Comparison of ENCODE assay signal across 25 cellular contexts in the genomic region with DNA sequence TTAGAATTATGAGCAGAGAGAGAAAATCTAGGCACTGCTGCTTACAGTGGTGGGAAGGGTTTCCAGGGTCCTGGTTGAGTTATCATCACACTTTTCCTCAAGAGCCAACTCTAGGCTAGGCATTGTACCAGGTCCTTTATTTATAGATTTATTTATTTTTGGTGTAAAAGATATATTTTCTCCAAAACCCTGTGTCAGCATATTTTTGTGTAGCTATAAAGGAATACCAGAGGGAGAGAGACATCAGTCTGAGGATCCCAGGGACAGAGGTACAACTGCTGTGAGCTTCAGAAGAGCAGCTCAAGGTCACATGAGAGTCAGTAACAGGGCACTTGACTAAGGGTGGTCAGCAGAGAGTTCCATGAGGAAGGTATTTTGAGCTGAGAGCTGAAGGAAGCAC.
DNase-seq lines count a peak whose midpoint lies in the region; ATAC-seq, FAIRE-seq and TF ChIP-seq lines count a peak whose summit lies in the region.
"Had no signal": no experiment of that assay in that cellular context is flagged by ENCODE, and none has a peak within 500 bp of the region (broad histone marks: within the 10 kb centered on the region; RNA-seq: fewer than 3 reads in every experiment).

No MANE protein-coding gene starts in this region.

- BruUV-seq in HepG2 (replicated peaks; lab: Mats Ljungman, UMichigan) (no TSS peak), IMR-90 (replicated peaks; lab: Mats Ljungman, UMichigan) (no TSS peak)

- H2BK20ac ChIP-seq in IMR-90 (ENCODE audit: low read depth, low read length) (no peak overlapping the region), H1 (ENCODE audit: low read length) (no peak overlapping the region)

- no peak overlapping the region for H3K4ac ChIP-seq in IMR-90 (ENCODE audit: low read depth, low read length)
- H3K4ac ChIP-seq in H1 (replicated peaks; ENCODE audit: insufficient read length, low read depth, low read length): no peak overlapping the region

- H4K8ac ChIP-seq in IMR-90 (ENCODE audit: low read depth in 2 of 2, low read length in 2 of 2) (no peak overlapping the region), H1 (ENCODE audit: extremely low read depth, insufficient read depth, low read length) (no peak overlapping the region)

- H3K27me3 ChIP-seq in HepG2 (ENCODE audit: control insufficient read depth in 1 of 2, insufficient read depth in 2 of 2, low read length in 2 of 2) (peaks cover 2 to 3% of the 10 kb centered on the region in 2 experiments; a peak in 3 of 5 replicates), right lobe of liver (no peaks in the 10 kb centered on the region), IMR-90 (ENCODE audit: control insufficient read depth, insufficient read depth, low read length) (no peaks in the 10 kb centered on the region), H1 (replicated peaks in 1 of 4; ENCODE audit: control insufficient read depth in 3 of 4, extremely low read depth in 1 of 4, insufficient read depth in 3 of 4, low read length in 3 of 4) (no peaks in the 10 kb centered on the region)
- H3K27me3 ChIP-seq: BE2C, BLaER1 had no signal

- no peaks in the 10 kb centered on the region for H3K9me1 ChIP-seq in IMR-90 (ENCODE audit: insufficient read depth, low read length)

- H2BK15ac ChIP-seq in IMR-90 (ENCODE audit: low read depth, low read length): no peak overlapping the region
- H2BK15ac ChIP-seq in H1 (ENCODE audit: low read length): no peak overlapping the region

- TF ChIP-seq RAD21 in HepG2 (CRISPR knock-in tag; IDR thresholded peaks at IDR 0.05) (no peak), IMR-90 (IDR thresholded peaks at IDR 0.05; ENCODE audit: low read length) (no peak), H1 (IDR thresholded peaks at IDR 0.05 in 1 of 2, conservative IDR thresholded peaks at IDR 0.05 in 1 of 2; ENCODE audit: low read depth in 2 of 2, low read length in 2 of 2) (no peak)

- TF ChIP-seq CTCF in HepG2 (CRISPR knock-in tag; IDR thresholded peaks at IDR 0.05) (no peak), right lobe of liver (IDR thresholded peaks at IDR 0.05) (no peak), IMR-90 (conservative IDR thresholded peaks at IDR 0.05; ENCODE audit: low read depth, low read length) (no peak), H1 (IDR thresholded peaks at IDR 0.05; ENCODE audit: control extremely low read depth in 1 of 3, insufficient read depth in 1 of 3, low read depth in 1 of 3, low read length in 3 of 3) (no peak)

- H4K20me1 ChIP-seq in HepG2 (ENCODE audit: insufficient read depth, low read length): no peaks in the 10 kb centered on the region
- no peaks in the 10 kb centered on the region for H4K20me1 ChIP-seq in IMR-90 (ENCODE audit: insufficient read depth, low read length)
- no peaks in the 10 kb centered on the region for H4K20me1 ChIP-seq in H1 (replicated peaks in 1 of 2; ENCODE audit: control insufficient read depth in 1 of 2, insufficient read depth in 2 of 2, low read length in 2 of 2)
- H4K20me1 ChIP-seq: BLaER1 had no signal

- H2AK5ac ChIP-seq in IMR-90 (ENCODE audit: low read depth, low read length) (no peak overlapping the region), H1 (ENCODE audit: low read depth, low read length) (no peak overlapping the region)

- H3K36me3 ChIP-seq in HepG2 (replicated peaks in 1 of 2; ENCODE audit: control insufficient read depth in 1 of 2, insufficient read depth in 2 of 2, low read length in 2 of 2) (no peaks in the 10 kb centered on the region), right lobe of liver (no peaks in the 10 kb centered on the region), IMR-90 (ENCODE audit: control insufficient read depth, insufficient read depth, low read length) (no peaks in the 10 kb centered on the region), H1 (ENCODE audit: control insufficient read depth in 2 of 4, insufficient read depth in 4 of 4, low read length in 3 of 4) (no peaks in the 10 kb centered on the region)
- H3K36me3 ChIP-seq: BE2C, BLaER1 had no signal

- no peak overlapping the region for H2BK12ac ChIP-seq in H1 (ENCODE audit: low read depth, low read length)

- TF ChIP-seq EP300 in HepG2 (IDR thresholded peaks at IDR 0.05; ENCODE audit: low read depth in 2 of 2, low read length in 2 of 2): no peak
- TF ChIP-seq EP300 in HepG2 (CRISPR knock-in tag; IDR thresholded peaks at IDR 0.05; ENCODE audit: borderline replicate concordance): no peak
- TF ChIP-seq EP300 in H1 (IDR thresholded peaks at IDR 0.05; ENCODE audit: borderline replicate concordance in 1 of 2, low read depth in 2 of 2, low read length in 2 of 2): no peak

- H3K4me2 ChIP-seq in HepG2 (ENCODE audit: low read depth, low read length) (no peak overlapping the region), IMR-90 (ENCODE audit: low read depth, low read length) (no peak overlapping the region), H1 (ENCODE audit: insufficient read depth in 1 of 2, low read depth in 2 of 2, low read length in 2 of 2) (no peak overlapping the region)
- H3K4me2 ChIP-seq: BLaER1 had no signal

- H3K27ac ChIP-seq in HepG2 (ENCODE audit: extremely low read length, insufficient read depth, low read length): no peak overlapping the region
- H3K27ac ChIP-seq in right lobe of liver: no peak overlapping the region
- no peak overlapping the region for H3K27ac ChIP-seq in IMR-90 (ENCODE audit: insufficient read depth, low read length)
- no peak overlapping the region for H3K27ac ChIP-seq in H1 (ENCODE audit: low read depth, low read length)
- H3K27ac ChIP-seq: 22Rv1, BLaER1 had no signal

- H3K18ac ChIP-seq in IMR-90 (ENCODE audit: low read depth, low read length) (no peak overlapping the region), H1 (ENCODE audit: extremely low read depth, low read length) (no peak overlapping the region)

- TF ChIP-seq POLR2A in HepG2 (IDR thresholded peaks at IDR 0.05; ENCODE audit: insufficient read depth in 1 of 2, low read depth in 2 of 2, low read length in 2 of 2) (no peak), right lobe of liver (IDR thresholded peaks at IDR 0.05) (no peak), IMR-90 (IDR thresholded peaks at IDR 0.05; ENCODE audit: low read depth, low read length) (no peak), H1 (IDR thresholded peaks at IDR 0.05; ENCODE audit: control extremely low read depth in 1 of 2, low read depth in 2 of 2, low read length in 2 of 2) (no peak)

- no peak overlapping the region for H2BK120ac ChIP-seq in IMR-90 (ENCODE audit: low read depth, low read length)
- no peak overlapping the region for H2BK120ac ChIP-seq in H1 (replicated peaks; ENCODE audit: low read depth, low read length)

- H4K5ac ChIP-seq in IMR-90 (ENCODE audit: low read depth, low read length) (no peak overlapping the region), H1 (ENCODE audit: insufficient read length, low read depth, low read length) (no peak overlapping the region)

- H2AK9ac ChIP-seq in IMR-90 (replicated peaks; ENCODE audit: low read depth, low read length, poor library complexity): no peak overlapping the region

- DNase-seq in HepG2 (ENCODE audit: low spot score) (no peak), right lobe of liver (no peak), IMR-90 (no peak), H1 (ENCODE audit: low read depth in 1 of 2, low spot score in 2 of 2) (no peak)
- DNase-seq: ACHN; BE2C; C1 segment of cervical spinal cord; CD4-positive, alpha-beta memory T cell; CD4-positive, CD25-positive, alpha-beta regulatory T cell; CD8-positive, alpha-beta memory T cell; COR-L47; DMS 273 treated with DMSO at 0.1 percent for 48 hours; DMS153; DMS53; DMS79; DND-41; EL; GDM1 had no signal

- H3K4me3 ChIP-seq in HepG2 (replicated peaks in 1 of 3; ENCODE audit: insufficient read depth in 1 of 3, low read depth in 2 of 3, low read length in 3 of 3): no peak overlapping the region
- no peak overlapping the region for H3K4me3 ChIP-seq in right lobe of liver
- H3K4me3 ChIP-seq in IMR-90 (ENCODE audit: insufficient read depth, low read depth, low read length): no peak overlapping the region
- H3K4me3 ChIP-seq in H1 (ENCODE audit: extremely low read depth in 1 of 4, insufficient read depth in 2 of 4, low read depth in 3 of 4, low read length in 4 of 4): no peak overlapping the region
- H3K4me3 ChIP-seq: BLaER1, GM12878 had no signal

- H3K79me1 ChIP-seq in IMR-90 (ENCODE audit: low read depth in 1 of 2, low read length in 2 of 2) (no peaks in the 10 kb centered on the region), H1 (ENCODE audit: low read depth, low read length) (no peaks in the 10 kb centered on the region)

- CTCF ChIA-PET in HepG2 (lab: Yijun Ruan, JAX; ENCODE audit: low intra/inter-chr PET ratio, low total read pairs) (no interaction called here), IMR-90 (lab: Yijun Ruan, JAX) (no interaction called here), H1 (lab: Charles Lee; ENCODE audit: partially characterized antibody) (interaction anchor here (0.7 kb wide), 1 partner anchor 166 kb away, joined by 3 read pairs; no protein-coding TSS in a partner anchor)

- H3K14ac ChIP-seq in IMR-90 (replicated peaks; ENCODE audit: low read depth, low read length) (no peak overlapping the region), H1 (ENCODE audit: insufficient read length) (no peak overlapping the region)

- H3K56ac ChIP-seq in IMR-90 (ENCODE audit: extremely low read depth, insufficient read depth, low read length): no peak overlapping the region
- no peak overlapping the region for H3K56ac ChIP-seq in H1 (replicated peaks; ENCODE audit: insufficient read length, low read depth, low read length)

- no peaks in the 10 kb centered on the region for H3K23me2 ChIP-seq in H1 (ENCODE audit: low read depth, low read length)

- H3K9me3 ChIP-seq in HepG2 (ENCODE audit: low read length) (no peaks in the 10 kb centered on the region), right lobe of liver (no peaks in the 10 kb centered on the region), IMR-90 (ENCODE audit: control insufficient read depth, insufficient read depth, low read length) (peaks cover 6% of the 10 kb centered on the region), H1 (ENCODE audit: insufficient read depth in 2 of 2, low read depth in 1 of 2, low read length in 1 of 2) (no peaks in the 10 kb centered on the region)
- H3K9me3 ChIP-seq: BE2C, BLaER1 had no signal

- POLR2A ChIA-PET in HepG2 (lab: Yijun Ruan, JAX) (no interaction called here), IMR-90 (lab: Charles Lee; ENCODE audit: unreplicated experiment) (no interaction called here), H1 (lab: Charles Lee; ENCODE audit: partially characterized antibody) (no interaction called here)

- no peak for ATAC-seq in HepG2
- no peak for ATAC-seq in right lobe of liver
- no peak for ATAC-seq in IMR-90 (ENCODE audit: low read depth)
- no peak for ATAC-seq in GM18868 (IDR thresholded peaks at IDR 0.05; ENCODE audit: unreplicated experiment)
- no peak for ATAC-seq in HG02588 (IDR thresholded peaks at IDR 0.05; ENCODE audit: unreplicated experiment)
- ATAC-seq: GM12878 had no signal

- dilution Hi-C loops in IMR-90 (cut with HindIII; ENCODE audit: low sequenced_read_pairs, unreplicated experiment): no loop called here

- in situ Hi-C loops in HepG2 (cut with HindIII; ENCODE audit: extremely low pct_ligation_motif_present, low pct_unique_long_range_greater_than_20kb): no loop called here
- in situ Hi-C loops in IMR-90 (cut with MboI; ENCODE audit: low sequenced_read_pairs): no loop called here

- no peak for FAIRE-seq in HepG2 (lab: Jason Lieb, UNC)
- FAIRE-seq in H1 (lab: Jason Lieb, UNC): no peak
- FAIRE-seq: GM12878, GM12892, GM18507 had no signal

- H2AFZ ChIP-seq in HepG2 (ENCODE audit: low read length) (no peak overlapping the region), IMR-90 (replicated peaks; ENCODE audit: low read length, poor library complexity) (no peak overlapping the region), H1 (ENCODE audit: low read length) (no peak overlapping the region)

- H3K4me1 ChIP-seq in HepG2 (ENCODE audit: insufficient read depth, low read length) (no peaks in the 10 kb centered on the region), right lobe of liver (no peaks in the 10 kb centered on the region), IMR-90 (ENCODE audit: control insufficient read depth, insufficient read depth, low read length) (no peaks in the 10 kb centered on the region), H1 (replicated peaks in 1 of 4; ENCODE audit: control insufficient read depth in 3 of 4, insufficient read depth in 4 of 4, low read length in 3 of 4) (peaks cover 2 to 15% (median 9%) of the 10 kb centered on the region in 4 experiments)
- H3K4me1 ChIP-seq: BLaER1 had no signal

- H2BK5ac ChIP-seq in IMR-90 (ENCODE audit: low read depth, low read length, poor library complexity, severe bottlenecking): no peak overlapping the region
- no peak overlapping the region for H2BK5ac ChIP-seq in H1 (ENCODE audit: low read depth, low read length)

- H3K79me2 ChIP-seq in HepG2 (ENCODE audit: insufficient read depth, low read length): no peaks in the 10 kb centered on the region
- H3K79me2 ChIP-seq in H1 (ENCODE audit: control insufficient read depth in 1 of 2, insufficient read depth in 2 of 2, low read length in 2 of 2): no peaks in the 10 kb centered on the region

- H4K91ac ChIP-seq in IMR-90 (ENCODE audit: insufficient read depth, low read depth, low read length) (no peak overlapping the region), H1 (replicated peaks; ENCODE audit: insufficient read length, low read length) (no peak overlapping the region)

- intact Hi-C loops in HepG2 (cut with micrococcal nuclease; ENCODE audit: unreplicated experiment) (no loop called here), right lobe of liver (cut with DNase I) (no loop called here), IMR-90 (cut with micrococcal nuclease) (no loop called here)

- H3K23ac ChIP-seq in IMR-90 (ENCODE audit: low read depth, low read length): no peak overlapping the region
- no peak overlapping the region for H3K23ac ChIP-seq in H1 (ENCODE audit: insufficient read length)

- H3K9ac ChIP-seq in HepG2 (ENCODE audit: insufficient read depth, low read depth, low read length) (no peak overlapping the region), IMR-90 (ENCODE audit: low read depth, low read length) (no peak overlapping the region), H1 (replicated peaks in 1 of 4; ENCODE audit: extremely low read depth in 1 of 4, low read depth in 3 of 4, low read length in 3 of 4) (no peak overlapping the region)
- H3K9ac ChIP-seq: BLaER1 had no signal
